ENCODE assay signal across 1 cellular context in genomic region chr5:28734396-28734795, GRCh38.
TF ChIP-seq lines count a peak whose summit lies in the region.

No MANE protein-coding gene starts in this region.

TF ChIP-seq in H1, 55 proteins besides CTCF, POLR2A, EP300 and RAD21 (continued from another document):
- TF ChIP-seq CEBPB (IDR thresholded peaks at IDR 0.05; ENCODE audit: low read depth, low read length) (no peak), SAP30 (IDR thresholded peaks at IDR 0.05; ENCODE audit: insufficient read depth, insufficient replicate concordance, low read length) (no peak), RFX5 (IDR thresholded peaks at IDR 0.05; ENCODE audit: borderline replicate concordance, low read depth, low read length) (no peak), NANOG (IDR thresholded peaks at IDR 0.05; ENCODE audit: insufficient read depth, low read depth, low read length, poor library complexity, severe bottlenecking) (no peak), TBP (IDR thresholded peaks at IDR 0.05; ENCODE audit: low read depth, low read length) (no peak), SP4 (IDR thresholded peaks at IDR 0.05; ENCODE audit: low read length) (no peak), EZH2 (IDR thresholded peaks at IDR 0.05; ENCODE audit: low read depth, low read length, severe bottlenecking) (no peak), NRF1 (IDR thresholded peaks at IDR 0.05; ENCODE audit: low read depth, low read length) (no peak)
TF ChIP-seq in H1: peak in this region for 0.
